Comparison of ENCODE assay signal across 9 cellular contexts in genomic region chr3:127373701-127374625, GRCh38.
A peak's percentile ranks its signal among the peaks of the same experiment; 100 is the strongest.
DNase-seq lines count a peak whose midpoint lies in the region; TF ChIP-seq lines count a peak whose summit lies in the region.
"Had no signal": no experiment of that assay in that cellular context is flagged by ENCODE, and none has a peak within 500 bp of the region (broad histone marks: within the 10 kb centered on the region; RNA-seq: fewer than 3 reads in every experiment).

No MANE protein-coding gene starts in this region.

- TF ChIP-seq RAD21 in neural cell (conservative IDR thresholded peaks at IDR 0.05) = no peak

- H3K9me2 ChIP-seq in neural cell (ENCODE audit: insufficient read depth, low read length) = no peaks in the 10 kb centered on the region

- no peaks in the 10 kb centered on the region for H3K9me3 Mint-ChIP-seq in mesothelial cell of epicardium

- no peak for TF ChIP-seq EP300 in neural cell (conservative IDR thresholded peaks at IDR 0.05; ENCODE audit: poor library complexity, severe bottlenecking)

- no peaks in the 10 kb centered on the region for H3K36me3 Mint-ChIP-seq in mesothelial cell of epicardium

- H3K27ac ChIP-seq in neural cell (ENCODE audit: low read length) = peak overlapping the region; percentile 46
- no peak overlapping the region for H3K27ac ChIP-seq in RWPE1

- H3K36me3 ChIP-seq in neural cell (ENCODE audit: insufficient read depth, low read length) = no peaks in the 10 kb centered on the region

- H3K4me2 ChIP-seq in neural cell (ENCODE audit: low read length) = no peak overlapping the region

- no peaks in the 10 kb centered on the region for H3K79me2 ChIP-seq in neural cell (replicated peaks; ENCODE audit: insufficient read depth, low read length)

- DNase-seq in NCI-H1436 (lab: John Stamatoyannopoulos, UW) (peak; percentile 9), NCI-H1436 treated with DMSO at 0.1 percent for 48 hours (lab: John Stamatoyannopoulos, UW) (no peak), HK-2 (ENCODE audit: unreplicated experiment) (peak; percentile 9), astrocyte of the cerebellum (ENCODE audit: low read depth) (no peak), mesothelial cell of epicardium (ENCODE audit: low spot score in 2 of 2, unreplicated experiment in 2 of 2) (no peak), RWPE1 (ENCODE audit: low spot score) (no peak), COLO829 (ENCODE audit: low spot score) (no peak)
- DNase-seq: SHP77 had no signal

- no peak overlapping the region for H3K4me3 Mint-ChIP-seq in mesothelial cell of epicardium

- in situ Hi-C loops in astrocyte of the cerebellum (cut with HindIII; ENCODE audit: low sequenced_read_pairs) = no loop called here

- H3F3A ChIP-seq in neural cell (ENCODE audit: insufficient read depth, low read length, poor library complexity, severe bottlenecking) = no peaks in the 10 kb centered on the region

- H3K27me3 ChIP-seq in neural cell (ENCODE audit: insufficient read depth, low read depth, low read length) = no peaks in the 10 kb centered on the region

- H2AFZ ChIP-seq in neural cell (ENCODE audit: low read depth, low read length) = no peak overlapping the region

- no peaks in the 10 kb centered on the region for H3K9me3 ChIP-seq in neural cell (ENCODE audit: low read length)

- H4K20me1 ChIP-seq in neural cell (ENCODE audit: insufficient read depth) = no peaks in the 10 kb centered on the region

- CTCF ChIA-PET in RWPE1 (lab: Yijun Ruan, JAX) = interaction anchor here (0.6 to 0.9 kb wide), 6 partner anchors 8 to 720 kb away, joined by 3 to 7 read pairs (median 4); no protein-coding TSS in a partner anchor

- POLR2A ChIA-PET in RWPE1 (lab: Yijun Ruan, JAX; ENCODE audit: low non-redundant PET) = no interaction called here

- no peak overlapping the region for H3K27ac Mint-ChIP-seq in mesothelial cell of epicardium

- TF ChIP-seq CTCF in astrocyte of the cerebellum (IDR thresholded peaks at IDR 0.05; ENCODE audit: low read depth, low read length, missing control alignments) (peak; percentile 12), neural cell (IDR thresholded peaks at IDR 0.05; ENCODE audit: poor library complexity, severe bottlenecking) (peak; percentile 15), mesothelial cell of epicardium (IDR thresholded peaks at IDR 0.05; ENCODE audit: unreplicated experiment) (no peak), RWPE1 (conservative IDR thresholded peaks at IDR 0.05; ENCODE audit: low read depth) (no peak)

- H3K27me3 Mint-ChIP-seq in mesothelial cell of epicardium (ENCODE audit: low read depth) = peaks cover 54% of the 10 kb centered on the region

- H3K4me1 Mint-ChIP-seq in mesothelial cell of epicardium = no peaks in the 10 kb centered on the region

- H3K4me3 ChIP-seq in astrocyte of the cerebellum (ENCODE audit: low read depth, low read length) (no peak overlapping the region), neural cell (ENCODE audit: low read length) (no peak overlapping the region)

- peak overlapping the region; percentile 9 for H3K9ac ChIP-seq in neural cell (ENCODE audit: low read length)

TF ChIP-seq in neural cell, 6 proteins besides CTCF, POLR2A, EP300 and RAD21:
- TF ChIP-seq MXI1 (conservative IDR thresholded peaks at IDR 0.05; ENCODE audit: poor library complexity, severe bottlenecking) = no peak
- TF ChIP-seq REST (IDR thresholded peaks at IDR 0.05; ENCODE audit: borderline replicate concordance) = no peak
- TF ChIP-seq POLR2AphosphoS5 (IDR thresholded peaks at IDR 0.05) = no peak
- TF ChIP-seq EZH2 (IDR thresholded peaks at IDR 0.05; ENCODE audit: borderline replicate concordance, insufficient read depth, low read length, poor library complexity, severe bottlenecking) = no peak
- TF ChIP-seq TAF1 (IDR thresholded peaks at IDR 0.05; ENCODE audit: low read depth) = no peak
- no peak for TF ChIP-seq SMC3 (conservative IDR thresholded peaks at IDR 0.05; ENCODE audit: poor library complexity)
TF ChIP-seq in neural cell: peak in this region for 0.

Comparison
In these comparisons a context has a peak if more than half of its experiments do, and no peak if none do; other contexts are left out.
1. DNase-seq: peak in NCI-H1436 (single experiment) and HK-2 (single experiment); none in NCI-H1436 treated with DMSO at 0.1 percent for 48 hours (single experiment), astrocyte of the cerebellum (single experiment), mesothelial cell of epicardium (0 of 2), RWPE1 (single experiment) and COLO829 (single experiment).
2. CTCF ChIP-seq: peak in astrocyte of the cerebellum (single experiment) and neural cell (single experiment); none in mesothelial cell of epicardium (single experiment) and RWPE1 (single experiment).